8 cellular contexts compared by ENCODE assay signal in genomic region chr16:67529639-67530012, GRCh38. TPM values are rescaled to one million over a fixed set of nuclear protein-coding genes. Genes with fewer than 3 reads are reported as not detected.
DNase-seq lines count a peak whose midpoint lies in the region; ATAC-seq lines count a peak whose summit lies in the region.

No MANE protein-coding gene starts in this region.

- H3K9me3 ChIP-seq in duodenal mucosa (ENCODE audit: control insufficient read depth in 1 of 2, low read length in 2 of 2) (no peaks in the 10 kb centered on the region), muscle layer of colon (ENCODE audit: low read length) (no peaks in the 10 kb centered on the region)

- DNase-seq in COLO668 (lab: John Stamatoyannopoulos, UW; ENCODE audit: unreplicated experiment) (peak; percentile 37), NCI-H69 (lab: John Stamatoyannopoulos, UW) (peak; percentile 43), AML-193 (lab: John Stamatoyannopoulos, UW) (no peak), mucosa of gallbladder (ENCODE audit: low spot score) (no peak), KG1 (lab: John Stamatoyannopoulos, UW) (no peak)

- no peak for ATAC-seq in HG02973 (IDR thresholded peaks at IDR 0.05; ENCODE audit: unreplicated experiment)

- H3K4me1 ChIP-seq in duodenal mucosa (ENCODE audit: control insufficient read depth in 1 of 2, insufficient read depth in 2 of 2, low read length in 2 of 2): peaks cover 16 to 31% of the 10 kb centered on the region in 2 donors
- peaks cover 11% of the 10 kb centered on the region for H3K4me1 ChIP-seq in muscle layer of colon (ENCODE audit: insufficient read depth, low read length)

- H3K9ac ChIP-seq in duodenal mucosa (ENCODE audit: low read depth in 1 of 2, low read length in 2 of 2) (peak overlapping the region; percentile 61 to 68), muscle layer of colon (ENCODE audit: low read length) (peak overlapping the region; percentile 75)

- no peaks in the 10 kb centered on the region for H3K36me3 ChIP-seq in duodenal mucosa (ENCODE audit: control insufficient read depth in 1 of 2, insufficient read depth in 2 of 2, low read length in 2 of 2)
- H3K36me3 ChIP-seq in muscle layer of colon (ENCODE audit: insufficient read depth, low read length): no peaks in the 10 kb centered on the region

- H3K4me3 ChIP-seq in duodenal mucosa (ENCODE audit: low read depth in 1 of 2, low read length in 2 of 2) (peak overlapping the region; percentile 73 to 74), muscle layer of colon (ENCODE audit: low read depth in 1 of 2, low read length in 2 of 2) (peak overlapping the region; percentile 84 to 90)

- H3K27ac ChIP-seq in duodenal mucosa (ENCODE audit: low read depth, low read length) (peak overlapping the region; percentile 71), muscle layer of colon (ENCODE audit: low read depth, low read length) (peak overlapping the region; percentile 95)

- H3K27me3 ChIP-seq in duodenal mucosa (ENCODE audit: control insufficient read depth in 1 of 2, insufficient read depth in 2 of 2, low read length in 2 of 2) (peaks cover 10 to 14% of the 10 kb centered on the region in 2 donors), muscle layer of colon (ENCODE audit: control insufficient read depth in 1 of 2, insufficient read depth in 2 of 2, low read length in 2 of 2) (no peaks in the 10 kb centered on the region)

RNA-seq across cellular contexts. Expression of gene RIPOR1, which starts 1.0 kb away (rescaled TPM):
- 70.6 TPM for total RNA-seq in mucosa of gallbladder

RNA-seq across cellular contexts. Expression of gene CTCF, which starts 32.7 kb away (rescaled TPM):
- 39.8 TPM for total RNA-seq in mucosa of gallbladder

RNA-seq across cellular contexts. Expression of gene AGRP, which starts 46.3 kb away (rescaled TPM):
- total RNA-seq in mucosa of gallbladder: not detected

RNA-seq across cellular contexts. Expression of gene ATP6V0D1, which starts 48.7 kb away (rescaled TPM):
- 106 TPM for total RNA-seq in mucosa of gallbladder

Comparison
In these comparisons a context has a peak if more than half of its experiments do, and no peak if none do; other contexts are left out.
1. DNase-seq: peak in COLO668 (single experiment) and NCI-H69 (single experiment); none in AML-193 (0 of 2), mucosa of gallbladder (single experiment) and KG1 (single experiment).